8 cellular contexts compared by ENCODE assay signal in the genomic region with DNA sequence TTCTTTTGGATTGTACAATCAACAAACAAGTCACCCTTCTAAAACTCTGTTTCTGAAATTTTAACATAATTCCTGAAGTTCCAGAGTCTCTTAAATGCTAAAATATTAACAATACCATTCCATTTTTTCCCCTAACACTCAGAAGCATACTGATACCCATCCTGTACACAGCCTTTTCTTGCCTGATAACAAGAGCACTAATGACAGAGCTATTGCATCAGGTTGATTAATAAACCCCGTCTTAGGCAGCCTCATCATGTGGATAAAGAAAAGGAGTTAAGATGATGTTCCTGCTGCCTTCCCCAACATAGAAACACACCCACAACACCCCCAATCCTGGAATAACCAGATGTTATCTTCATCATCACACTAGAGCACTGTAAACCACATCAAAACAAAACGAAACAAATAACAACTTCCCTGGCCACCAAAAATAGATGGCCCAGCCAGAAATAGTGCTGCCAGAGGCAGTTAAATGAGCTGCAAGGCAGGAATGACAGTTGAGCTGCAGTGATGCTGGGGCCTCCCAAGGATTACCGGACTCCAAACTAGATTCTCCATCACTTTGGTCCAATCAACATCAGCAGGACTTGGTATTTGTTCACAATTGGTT.
DNase-seq lines count a peak whose midpoint lies in the region; ATAC-seq, FAIRE-seq and TF ChIP-seq lines count a peak whose summit lies in the region.
"Not testable (repeated sequence)": the region's sequence is repeated elsewhere in the genome, so short reads cannot be mapped to it uniquely, and the experiment has no call there.

No MANE protein-coding gene starts in this region.

- H3K27me3 ChIP-seq in DND-41 (ENCODE audit: insufficient read depth, low read length, poor library complexity); heart right ventricle; lung (ENCODE audit: control insufficient read depth, insufficient read depth); gastrocnemius medialis; upper lobe of right lung: not testable (repeated sequence)

- H3K9ac ChIP-seq in DND-41 (ENCODE audit: low read depth, low read length); kidney (ENCODE audit: low read length in 2 of 2): not testable (repeated sequence)

- H3K4me1 Mint-ChIP-seq in activated CD4-positive, alpha-beta T cell treated with anti-CD3 and anti-CD28 coated beads, Interleukin-2, amount 10 ng/mL, durations not matched to agents 24 days and 14 days: not testable (repeated sequence)

- not testable (repeated sequence) for H3K4me2 ChIP-seq in DND-41 (ENCODE audit: insufficient read depth, low read length)

- not testable (repeated sequence) for H3K27ac ChIP-seq in DND-41 (ENCODE audit: low read length); heart right ventricle; kidney (ENCODE audit: low read depth in 2 of 2, low read length in 2 of 2); lung (ENCODE audit: low read depth in 1 of 2, low read length in 1 of 2); gastrocnemius medialis; upper lobe of right lung

- not testable (repeated sequence) for H3K4me1 ChIP-seq in DND-41 (ENCODE audit: insufficient read depth, low read length); heart right ventricle; kidney (ENCODE audit: control insufficient read depth in 1 of 2, insufficient read depth in 1 of 2, low read depth in 1 of 2, low read length in 2 of 2); lung (ENCODE audit: control insufficient read depth in 2 of 2, insufficient read depth in 2 of 2, low read length in 2 of 2); gastrocnemius medialis; upper lobe of right lung

- not testable (repeated sequence) for H3K27me3 Mint-ChIP-seq in activated CD4-positive, alpha-beta T cell treated with anti-CD3 and anti-CD28 coated beads, Interleukin-2, amount 10 ng/mL, durations not matched to agents 24 days and 14 days

- not testable (repeated sequence) for H4K20me1 ChIP-seq in DND-41 (ENCODE audit: insufficient read depth, low read length)

- ATAC-seq in DND-41 (ENCODE audit: insufficient read depth, low read depth): peak; percentile 63
- ATAC-seq in Right ventricle myocardium superior (ENCODE audit: poor library complexity): peak; percentile 27
- ATAC-seq in heart right ventricle: peak in 5 of 8 donors; percentile 15 to 41 (median 34)
- ATAC-seq in lung (ENCODE audit: insufficient read depth, low FRiP score): peak; percentile 41
- ATAC-seq in gastrocnemius medialis: peak; percentile 63 to 68
- peak; percentile 53 for ATAC-seq in upper lobe of right lung

- not testable (repeated sequence) for H3K36me3 Mint-ChIP-seq in activated CD4-positive, alpha-beta T cell treated with anti-CD3 and anti-CD28 coated beads, Interleukin-2, amount 10 ng/mL, durations not matched to agents 24 days and 14 days (ENCODE audit: low read depth)

- TF ChIP-seq POLR2A in gastrocnemius medialis (IDR thresholded peaks at IDR 0.05): not testable (repeated sequence)

- not testable (repeated sequence) for H3K79me2 ChIP-seq in DND-41 (ENCODE audit: insufficient read depth, low read length)

- not testable (repeated sequence) for H3K9me3 Mint-ChIP-seq in activated CD4-positive, alpha-beta T cell treated with anti-CD3 and anti-CD28 coated beads, Interleukin-2, amount 10 ng/mL, durations not matched to agents 24 days and 14 days

- intact Hi-C loops in activated CD4-positive, alpha-beta T cell treated with anti-CD3 and anti-CD28 coated beads, Interleukin-2, amount 10 ng/mL, durations not matched to agents 24 days and 14 days (cut with micrococcal nuclease); Right ventricle myocardium superior (cut with DNase I); heart right ventricle (cut with DNase I); kidney (cut with DNase I); gastrocnemius medialis (cut with DNase I; ENCODE audit: low total_unique reads); upper lobe of right lung (cut with DNase I): not testable (repeated sequence)

- H3K4me3 Mint-ChIP-seq in activated CD4-positive, alpha-beta T cell treated with anti-CD3 and anti-CD28 coated beads, Interleukin-2, amount 10 ng/mL, durations not matched to agents 24 days and 14 days: not testable (repeated sequence)

- H3K9me3 ChIP-seq in DND-41 (ENCODE audit: insufficient read depth, low read length, severe bottlenecking); heart right ventricle; kidney (ENCODE audit: control insufficient read depth in 1 of 2, low read length in 2 of 2); lung (ENCODE audit: control insufficient read depth in 2 of 2, insufficient read depth in 1 of 2, low read length in 1 of 2); gastrocnemius medialis; upper lobe of right lung: not testable (repeated sequence)

- DNase-seq in DND-41; Right ventricle myocardium superior; heart right ventricle; lung (ENCODE audit: low spot score); gastrocnemius medialis; upper lobe of right lung: not testable (repeated sequence)
- peak; percentile 30 for DNase-seq in activated CD4-positive, alpha-beta T cell treated with anti-CD3 and anti-CD28 coated beads, Interleukin-2, amount 10 ng/mL, durations not matched to agents 24 days and 14 days
- peak; percentile 2 for DNase-seq in kidney

- FAIRE-seq in kidney (lab: Jason Lieb, UNC): not testable (repeated sequence)

- H3K4me3 ChIP-seq in DND-41 (ENCODE audit: low read depth in 1 of 2, low read length in 2 of 2); heart right ventricle; kidney (ENCODE audit: low read length in 2 of 2); lung; gastrocnemius medialis; upper lobe of right lung: not testable (repeated sequence)

- TF ChIP-seq CTCF in DND-41 (IDR thresholded peaks at IDR 0.05; ENCODE audit: borderline replicate concordance, extremely low read depth, low read length, poor library complexity, severe bottlenecking); heart right ventricle (IDR thresholded peaks at IDR 0.05); kidney (IDR thresholded peaks at IDR 0.05; ENCODE audit: borderline replicate concordance, extremely low read depth, insufficient read depth); lung (IDR thresholded peaks at IDR 0.05; ENCODE audit: control extremely low read depth, extremely low read depth); gastrocnemius medialis (IDR thresholded peaks at IDR 0.05 in 4 of 5, conservative IDR thresholded peaks at IDR 0.05 in 1 of 5); upper lobe of right lung (IDR thresholded peaks at IDR 0.05): not testable (repeated sequence)

- H3K27ac Mint-ChIP-seq in activated CD4-positive, alpha-beta T cell treated with anti-CD3 and anti-CD28 coated beads, Interleukin-2, amount 10 ng/mL, durations not matched to agents 24 days and 14 days: not testable (repeated sequence)

- H3K36me3 ChIP-seq in DND-41 (ENCODE audit: insufficient read depth, low read length); heart right ventricle; kidney (ENCODE audit: control insufficient read depth in 1 of 2, insufficient read depth in 2 of 2, low read length in 2 of 2); lung (ENCODE audit: control insufficient read depth in 2 of 2, insufficient read depth in 2 of 2, low read length in 2 of 2); gastrocnemius medialis; upper lobe of right lung: not testable (repeated sequence)

- 42 to 48% methylated on average over 1 of the region's 3 CpGs for WGBS in heart right ventricle, 2 donors
- 68 to 95% methylated on average over 1 of the region's 3 CpGs for WGBS in lung, 2 donors

- H2AFZ ChIP-seq in DND-41 (ENCODE audit: low read depth, low read length): not testable (repeated sequence)

- in situ Hi-C loops in gastrocnemius medialis (cut with MboI; ENCODE audit: low sequenced_read_pairs in 4 of 4): not testable (repeated sequence)
